9 cellular contexts compared by ENCODE assay signal in genomic region chr1:182249201-182249676, GRCh38.
A peak's percentile ranks its signal among the peaks of the same experiment; 100 is the strongest.
DNase-seq lines count a peak whose midpoint lies in the region; ATAC-seq and TF ChIP-seq lines count a peak whose summit lies in the region.
"Had no signal": no experiment of that assay in that cellular context is flagged by ENCODE, and none has a peak within 500 bp of the region (broad histone marks: within the 10 kb centered on the region; RNA-seq: fewer than 3 reads in every experiment).

No MANE protein-coding gene starts in this region.

- no peak overlapping the region for H3K4me3 Mint-ChIP-seq in progenitor cell of endocrine pancreas (ENCODE audit: low read depth)

- H3K27me3 ChIP-seq in right atrium auricular region (no peaks in the 10 kb centered on the region), adrenal gland (no peaks in the 10 kb centered on the region), suprapubic skin (no peaks in the 10 kb centered on the region)
- H3K27me3 ChIP-seq: heart left ventricle had no signal

- no peak for TF ChIP-seq EP300 in suprapubic skin (IDR thresholded peaks at IDR 0.05)

- TF ChIP-seq POLR2A in adrenal gland (IDR thresholded peaks at IDR 0.05) = no peak
- TF ChIP-seq POLR2A in suprapubic skin (IDR thresholded peaks at IDR 0.05) = no peak

- peak; percentile 89 for ATAC-seq in GM18867 (IDR thresholded peaks at IDR 0.05; ENCODE audit: unreplicated experiment)
- ATAC-seq in GM21786 (IDR thresholded peaks at IDR 0.05; ENCODE audit: unreplicated experiment) = peak; percentile 92
- peak; percentile 72 for ATAC-seq in sciatic nerve

- TF ChIP-seq CTCF in right atrium auricular region (IDR thresholded peaks at IDR 0.05) = no peak
- no peak for TF ChIP-seq CTCF in progenitor cell of endocrine pancreas (IDR thresholded peaks at IDR 0.05; ENCODE audit: unreplicated experiment)
- no peak for TF ChIP-seq CTCF in adrenal gland (IDR thresholded peaks at IDR 0.05)
- TF ChIP-seq CTCF in suprapubic skin (IDR thresholded peaks at IDR 0.05) = no peak

- no peak overlapping the region for H3K27ac ChIP-seq in right atrium auricular region
- no peak overlapping the region for H3K27ac ChIP-seq in adrenal gland
- no peak overlapping the region for H3K27ac ChIP-seq in suprapubic skin
- H3K27ac ChIP-seq: heart left ventricle had no signal

- H3K36me3 ChIP-seq in right atrium auricular region (no peaks in the 10 kb centered on the region), adrenal gland (replicated peaks in 1 of 2) (no peaks in the 10 kb centered on the region), suprapubic skin (no peaks in the 10 kb centered on the region)
- H3K36me3 ChIP-seq: heart left ventricle had no signal

- H3K4me3 ChIP-seq in right atrium auricular region (no peak overlapping the region), adrenal gland (no peak overlapping the region), suprapubic skin (no peak overlapping the region)
- H3K4me3 ChIP-seq: heart left ventricle had no signal

- no peaks in the 10 kb centered on the region for H3K36me3 Mint-ChIP-seq in progenitor cell of endocrine pancreas (ENCODE audit: insufficient read depth)

- H3K9me3 Mint-ChIP-seq in progenitor cell of endocrine pancreas (ENCODE audit: low read depth) = no peaks in the 10 kb centered on the region

- H3K4me1 Mint-ChIP-seq in progenitor cell of endocrine pancreas (ENCODE audit: low read depth) = peaks cover 6% of the 10 kb centered on the region

- H3K4me1 ChIP-seq in right atrium auricular region (no peaks in the 10 kb centered on the region), adrenal gland (replicated peaks in 1 of 2) (no peaks in the 10 kb centered on the region), suprapubic skin (peaks cover 9% of the 10 kb centered on the region)
- H3K4me1 ChIP-seq: heart left ventricle had no signal

- DNase-seq in NCI-H82 treated with DMSO at 0.1 percent for 48 hours (lab: John Stamatoyannopoulos, UW; ENCODE audit: unreplicated experiment) = peak; percentile 20
- no peak for DNase-seq in sciatic nerve (ENCODE audit: low spot score)
- no peak for DNase-seq in right atrium auricular region (ENCODE audit: low spot score)
- DNase-seq in progenitor cell of endocrine pancreas (ENCODE audit: low spot score, unreplicated experiment) = no peak
- no peak for DNase-seq in adrenal gland
- DNase-seq in suprapubic skin (ENCODE audit: low spot score in 2 of 2) = no peak
- DNase-seq: heart left ventricle had no signal

- H3K27ac Mint-ChIP-seq in progenitor cell of endocrine pancreas = no peak overlapping the region

- WGBS in adrenal gland, 4 donors = 71 to 78% (median 75%) methylated on average over 13 to 15 of the region's 15 CpGs
- WGBS in suprapubic skin = 55% methylated on average over 14 of the region's 15 CpGs

- H3K9me3 ChIP-seq in right atrium auricular region (no peaks in the 10 kb centered on the region), adrenal gland (replicated peaks in 1 of 3) (no peaks in the 10 kb centered on the region), suprapubic skin (no peaks in the 10 kb centered on the region)
- H3K9me3 ChIP-seq: heart left ventricle had no signal

- no peaks in the 10 kb centered on the region for H3K27me3 Mint-ChIP-seq in progenitor cell of endocrine pancreas

- intact Hi-C loops in sciatic nerve (cut with DNase I) (no loop called here), adrenal gland (cut with DNase I) (no loop called here)
